In genomic region chr15:82778755-82779154, GRCh38 we compare ENCODE assay signal across 2 cellular contexts.
A peak's percentile ranks its signal among the peaks of the same experiment; 100 is the strongest.
TF ChIP-seq lines count a peak whose summit lies in the region.

No MANE protein-coding gene starts in this region.

TF ChIP-seq in HepG2, 621 proteins besides CTCF, POLR2A, EP300 and RAD21:
- TF ChIP-seq THAP7 (CRISPR knock-in tag; IDR thresholded peaks at IDR 0.05) (no peak), NFE2L2 (IDR thresholded peaks at IDR 0.05; ENCODE audit: low read length) (peak; percentile 72)

TF ChIP-seq in K562, 482 proteins besides CTCF, POLR2A, EP300 and RAD21:
- 0 out of 2 replicates have a peak, but pooled peaks have one; percentile 39 for TF ChIP-seq NFE2 (IDR thresholded peaks at IDR 0.05; ENCODE audit: low read depth)
- TF ChIP-seq ZNF830 (CRISPR knock-in tag; IDR thresholded peaks at IDR 0.05) = no peak
- TF ChIP-seq ATF3 (IDR thresholded peaks at IDR 0.05) = no peak
- no peak for TF ChIP-seq ATF3 (CRISPR knock-in tag; conservative IDR thresholded peaks at IDR 0.05)
- peak; percentile 34; the same call in 1 of the 2 replicates for TF ChIP-seq NFE2L1 (tag; IDR thresholded peaks at IDR 0.05; ENCODE audit: borderline replicate concordance, low read depth)
- TF ChIP-seq ZNF316 (IDR thresholded peaks at IDR 0.05) = peak; percentile 58
- TF ChIP-seq C11orf30 (IDR thresholded peaks at IDR 0.05; ENCODE audit: low read depth) = peak; percentile 23; the same call in 1 of the 2 replicates
